ENCODE assay signal across 8 cellular contexts in genomic region chr14:61562321-61563161, GRCh38.
DNase-seq lines count a peak whose midpoint lies in the region; ATAC-seq, FAIRE-seq and TF ChIP-seq lines count a peak whose summit lies in the region.

No MANE protein-coding gene starts in this region.

- no peak for FAIRE-seq in kidney (lab: Jason Lieb, UNC)

- no peak overlapping the region for H3K4me3 Mint-ChIP-seq in activated naive CD8-positive, alpha-beta T cell

- H3K4me1 Mint-ChIP-seq in activated naive CD8-positive, alpha-beta T cell (ENCODE audit: low read depth): peaks cover 43% of the 10 kb centered on the region

- no peak overlapping the region for H3K4me3 ChIP-seq in kidney (ENCODE audit: low read length in 2 of 2)

- intact Hi-C loops in kidney (cut with DNase I) (no loop called here), sciatic nerve (cut with DNase I) (no loop called here)

- no peaks in the 10 kb centered on the region for H3K9me3 ChIP-seq in kidney (ENCODE audit: control insufficient read depth in 1 of 2, low read length in 2 of 2)

- no peaks in the 10 kb centered on the region for H3K27me3 Mint-ChIP-seq in activated naive CD8-positive, alpha-beta T cell

- TF ChIP-seq CTCF in kidney (IDR thresholded peaks at IDR 0.05; ENCODE audit: borderline replicate concordance, extremely low read depth, insufficient read depth): no peak

- H3K4me1 ChIP-seq in kidney (ENCODE audit: control insufficient read depth in 1 of 2, insufficient read depth in 1 of 2, low read depth in 1 of 2, low read length in 2 of 2): peaks cover 51 to 63% of the 10 kb centered on the region in 2 donors

- DNase-seq in AG20443 (ENCODE audit: low spot score) (peak; percentile 86), Kasumi-1 (lab: John Stamatoyannopoulos, UW) (peak; percentile 14 to 15), kidney (no peak), stromal cell of bone marrow (ENCODE audit: low read depth) (peak; percentile 100), sciatic nerve (ENCODE audit: low spot score) (no peak)

- peak overlapping the region; percentile 93 to 98 for H3K27ac ChIP-seq in kidney (ENCODE audit: low read depth in 2 of 2, low read length in 2 of 2)

- ATAC-seq in GM18502 (IDR thresholded peaks at IDR 0.05; ENCODE audit: poor library complexity, unreplicated experiment) (no peak), sciatic nerve (no peak), HG03175 (IDR thresholded peaks at IDR 0.05; ENCODE audit: unreplicated experiment) (no peak)

- H3K9ac ChIP-seq in kidney (ENCODE audit: low read length in 2 of 2): peak overlapping the region; percentile 23 to 77

- no peaks in the 10 kb centered on the region for H3K9me3 Mint-ChIP-seq in activated naive CD8-positive, alpha-beta T cell (ENCODE audit: low read depth)

- no peaks in the 10 kb centered on the region for H3K36me3 Mint-ChIP-seq in activated naive CD8-positive, alpha-beta T cell

- H3K27ac Mint-ChIP-seq in activated naive CD8-positive, alpha-beta T cell: peak overlapping the region; percentile 46

- no peaks in the 10 kb centered on the region for H3K36me3 ChIP-seq in kidney (ENCODE audit: control insufficient read depth in 1 of 2, insufficient read depth in 2 of 2, low read length in 2 of 2)

Comparison
In these comparisons a context has a peak if more than half of its experiments do, and no peak if none do; other contexts are left out.
1. DNase-seq: peak in AG20443 (single experiment), Kasumi-1 (2 of 2) and stromal cell of bone marrow (single experiment); none in kidney (single experiment) and sciatic nerve (single experiment).